Comparison of ENCODE assay signal across 8 cellular contexts in genomic region chr20:58652606-58653303, GRCh38. TPM values are rescaled to one million over a fixed set of nuclear protein-coding genes. Genes with fewer than 3 reads are reported as not detected.
DNase-seq lines count a peak whose midpoint lies in the region; ATAC-seq and TF ChIP-seq lines count a peak whose summit lies in the region.

No MANE protein-coding gene starts in this region.

- no peak for TF ChIP-seq CTCF in lower lobe of right lung (IDR thresholded peaks at IDR 0.05)

- H3K9me3 Mint-ChIP-seq in activated CD4-positive, alpha-beta T cell treated with anti-CD3 and anti-CD28 coated beads, Interleukin-2, amount 10 ng/mL, durations not matched to agents 24 days and 14 days: no peaks in the 10 kb centered on the region

- H3K4me3 Mint-ChIP-seq in activated CD4-positive, alpha-beta T cell treated with anti-CD3 and anti-CD28 coated beads, Interleukin-2, amount 10 ng/mL, durations not matched to agents 24 days and 14 days: peak overlapping the region; percentile 99

- peak overlapping the region; percentile 99 for H3K27ac Mint-ChIP-seq in activated CD4-positive, alpha-beta T cell treated with anti-CD3 and anti-CD28 coated beads, Interleukin-2, amount 10 ng/mL, durations not matched to agents 24 days and 14 days

- H3K27ac ChIP-seq in angular gyrus (ENCODE audit: low read depth, low read length): peak overlapping the region; percentile 54
- H3K27ac ChIP-seq in lower lobe of right lung: peak overlapping the region; percentile 95

- H3K36me3 Mint-ChIP-seq in activated CD4-positive, alpha-beta T cell treated with anti-CD3 and anti-CD28 coated beads, Interleukin-2, amount 10 ng/mL, durations not matched to agents 24 days and 14 days (ENCODE audit: low read depth): peaks cover 22% of the 10 kb centered on the region

- peak overlapping the region; percentile 100 for H3K4me3 ChIP-seq in lower lobe of right lung

- peaks cover 38% of the 10 kb centered on the region for H3K4me1 Mint-ChIP-seq in activated CD4-positive, alpha-beta T cell treated with anti-CD3 and anti-CD28 coated beads, Interleukin-2, amount 10 ng/mL, durations not matched to agents 24 days and 14 days

- DNase-seq in activated CD4-positive, alpha-beta T cell treated with anti-CD3 and anti-CD28 coated beads, Interleukin-2, amount 10 ng/mL, durations not matched to agents 24 days and 14 days: peak; percentile 73
- no peak for DNase-seq in activated CD4-positive, alpha-beta T cell treated with anti-CD3 and anti-CD28 coated beads for 1 hour
- DNase-seq in HuH-7 (ENCODE audit: low spot score) (peak; percentile 32), lower lobe of right lung (no peak), NCI-H1436 (lab: John Stamatoyannopoulos, UW) (no peak), DMS 273 (lab: John Stamatoyannopoulos, UW; ENCODE audit: unreplicated experiment) (no peak), left lobe of liver (ENCODE audit: low spot score) (no peak)

- H3K4me1 ChIP-seq in lower lobe of right lung: peaks cover 44% of the 10 kb centered on the region

- H3K9me3 ChIP-seq in lower lobe of right lung: no peaks in the 10 kb centered on the region

- intact Hi-C loops in activated CD4-positive, alpha-beta T cell treated with anti-CD3 and anti-CD28 coated beads, Interleukin-2, amount 10 ng/mL, durations not matched to agents 24 days and 14 days (cut with micrococcal nuclease): loop anchor here (1.0 to 5.0 kb wide), 7 partner anchors 9 to 1255 kb away; partner anchors contain the start of genes ATP5F1E, RAB22A and VAPB
- intact Hi-C loops in lower lobe of right lung (cut with DNase I): no loop called here

- no peaks in the 10 kb centered on the region for H3K36me3 ChIP-seq in lower lobe of right lung

- no peaks in the 10 kb centered on the region for H3K27me3 ChIP-seq in lower lobe of right lung (ENCODE audit: low read depth)

- H3K27me3 Mint-ChIP-seq in activated CD4-positive, alpha-beta T cell treated with anti-CD3 and anti-CD28 coated beads, Interleukin-2, amount 10 ng/mL, durations not matched to agents 24 days and 14 days: no peaks in the 10 kb centered on the region

- ATAC-seq in lower lobe of right lung: no peak
- ATAC-seq in left lobe of liver: no peak

RNA-seq across cellular contexts. Expression of gene STX16, which starts 1.7 kb away (rescaled TPM):
- 106 and 110 TPM in 2 replicates for total RNA-seq in activated CD4-positive, alpha-beta T cell treated with anti-CD3 and anti-CD28 coated beads, Interleukin-2, amount 10 ng/mL, durations not matched to agents 24 days and 14 days
- total RNA-seq in lower lobe of right lung: 67.8 TPM
- 25.7 TPM for total RNA-seq in left lobe of liver

RNA-seq across cellular contexts. Expression of gene NPEPL1, which starts 39.8 kb away (rescaled TPM):
- total RNA-seq in activated CD4-positive, alpha-beta T cell treated with anti-CD3 and anti-CD28 coated beads, Interleukin-2, amount 10 ng/mL, durations not matched to agents 24 days and 14 days: 22.3 and 23.1 TPM in 2 replicates
- total RNA-seq in lower lobe of right lung: 40.6 TPM
- total RNA-seq in left lobe of liver: 12.8 TPM

Comparison
In these comparisons a context has a peak if more than half of its experiments do, and no peak if none do; other contexts are left out.
1. DNase-seq: peak in activated CD4-positive, alpha-beta T cell treated with anti-CD3 and anti-CD28 coated beads, Interleukin-2, amount 10 ng/mL, durations not matched to agents 24 days and 14 days (single experiment) and HuH-7 (single experiment); none in activated CD4-positive, alpha-beta T cell treated with anti-CD3 and anti-CD28 coated beads for 1 hour (single experiment), lower lobe of right lung (single experiment), NCI-H1436 (single experiment), DMS 273 (single experiment) and left lobe of liver (single experiment).